In genomic region chr20:3406481-3407425, GRCh38 we compare ENCODE assay signal across 8 cellular contexts. TPM values are rescaled to one million over a fixed set of nuclear protein-coding genes. Genes with fewer than 3 reads are reported as not detected.
DNase-seq lines count a peak whose midpoint lies in the region; ATAC-seq, FAIRE-seq and TF ChIP-seq lines count a peak whose summit lies in the region.

No MANE protein-coding gene starts in this region.

- peak overlapping the region; percentile 87 to 97 (median 94) for H3K4me3 Mint-ChIP-seq in IgD-negative memory B cell

- no peaks in the 10 kb centered on the region for H3K9me3 ChIP-seq in thoracic aorta

- ATAC-seq in thoracic aorta (ENCODE audit: insufficient number of reproducible peaks, low FRiP score, low read depth), result no peak
- no peak for ATAC-seq in GM19463 (IDR thresholded peaks at IDR 0.05; ENCODE audit: unreplicated experiment)

- H3K4me3 ChIP-seq in thoracic aorta, result peak overlapping the region; percentile 87

- DNase-seq in GM03348 (ENCODE audit: low spot score), result peak; percentile 65
- peak; percentile 10 for DNase-seq in activated CD4-positive, alpha-beta T cell treated with anti-CD3 and anti-CD28 coated beads for 48 hours
- DNase-seq in epithelial cell of prostate (ENCODE audit: low read depth, low spot score), result no peak
- peak; percentile 91 for DNase-seq in mesenteric fat pad (ENCODE audit: low spot score)
- DNase-seq in thoracic aorta (ENCODE audit: low spot score), result no peak
- no peak for DNase-seq in urothelium cell line (ENCODE audit: low spot score)

- H3K27ac Mint-ChIP-seq in IgD-negative memory B cell, result peak overlapping the region; percentile 4 to 96 (median 83)

- no peak for FAIRE-seq in urothelium cell line (lab: Jason Lieb, UNC)

- H3K27ac ChIP-seq in epithelial cell of prostate (peak overlapping the region; percentile 88), thoracic aorta (peak overlapping the region; percentile 83 to 84)

- H3K27me3 Mint-ChIP-seq in IgD-negative memory B cell, result no peaks in the 10 kb centered on the region

- no peaks in the 10 kb centered on the region for H3K27me3 ChIP-seq in thoracic aorta (replicated peaks; ENCODE audit: insufficient read depth)

- H3K36me3 Mint-ChIP-seq in IgD-negative memory B cell, result peaks cover 4% of the 10 kb centered on the region

- peaks cover 14 to 19% (median 19%) of the 10 kb centered on the region in 3 donors for H3K4me1 Mint-ChIP-seq in IgD-negative memory B cell

- H3K4me1 ChIP-seq in thoracic aorta (ENCODE audit: control insufficient read depth in 1 of 2, low read depth in 2 of 2), result peaks cover 3 to 26% of the 10 kb centered on the region in 2 donors

- no peaks in the 10 kb centered on the region for H3K9me3 Mint-ChIP-seq in IgD-negative memory B cell

- TF ChIP-seq CTCF in thoracic aorta (IDR thresholded peaks at IDR 0.05), result no peak

- H3K36me3 ChIP-seq in thoracic aorta, result no peaks in the 10 kb centered on the region

RNA-seq across cellular contexts. Expression of gene DNAAF9, which starts 0.7 kb away (rescaled TPM):
- polyA plus RNA-seq in IgD-negative memory B cell, result 0.97 TPM
- total RNA-seq in mesenteric fat pad, result 26.1 TPM
- 10 to 100 TPM; 24.5 to 27.7 TPM for total RNA-seq in thoracic aorta

Comparison
In these comparisons a context has a peak if more than half of its experiments do, and no peak if none do; other contexts are left out.
1. DNase-seq: peak in GM03348 (single experiment), activated CD4-positive, alpha-beta T cell treated with anti-CD3 and anti-CD28 coated beads for 48 hours (single experiment) and mesenteric fat pad (single experiment); none in epithelial cell of prostate (single experiment), thoracic aorta (single experiment) and urothelium cell line (single experiment).